ENCODE assay signal across 19 cellular contexts in the genomic region with DNA sequence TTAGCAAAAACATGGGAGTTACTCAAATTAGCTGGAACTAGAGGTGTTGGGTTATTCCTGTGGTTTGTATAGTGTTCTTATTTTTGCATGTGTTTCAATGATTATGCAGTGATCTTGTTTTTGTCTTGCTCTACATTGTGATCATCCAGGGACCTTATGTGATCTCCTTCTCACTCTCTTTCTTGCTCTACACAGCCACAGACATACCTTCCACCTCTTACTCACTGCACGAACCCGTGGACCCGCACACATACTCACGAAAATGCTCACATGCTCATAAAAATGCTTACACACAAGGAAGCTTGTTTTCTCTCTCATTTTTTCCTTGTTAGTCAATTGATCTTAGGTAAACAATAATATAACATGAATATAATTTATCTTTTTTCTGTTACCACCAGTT.
DNase-seq lines count a peak whose midpoint lies in the region; ATAC-seq and TF ChIP-seq lines count a peak whose summit lies in the region.
"Had no signal": no experiment of that assay in that cellular context is flagged by ENCODE, and none has a peak within 500 bp of the region (broad histone marks: within the 10 kb centered on the region; RNA-seq: fewer than 3 reads in every experiment).

No MANE protein-coding gene starts in this region.

- H3K4me1 ChIP-seq in mucosa of descending colon (ENCODE audit: low read depth): no peaks in the 10 kb centered on the region
- no peaks in the 10 kb centered on the region for H3K4me1 ChIP-seq in colonic mucosa

- no peak overlapping the region for H3K27ac ChIP-seq in colonic mucosa
- H3K27ac ChIP-seq: C4-2B, tibial artery, WERI-Rb-1 had no signal

- no peaks in the 10 kb centered on the region for H3K36me3 ChIP-seq in mucosa of descending colon (ENCODE audit: low read depth)
- H3K36me3 ChIP-seq in colonic mucosa: no peaks in the 10 kb centered on the region
- H3K36me3 ChIP-seq: tibial artery, WERI-Rb-1 had no signal

- peak; percentile 69 for DNase-seq in G401 (ENCODE audit: low spot score)
- DNase-seq in M059J (ENCODE audit: low read depth): peak; percentile 32
- DNase-seq in cerebellar cortex (ENCODE audit: low spot score): peak; percentile 61
- no peak for DNase-seq in mucosa of descending colon
- DNase-seq in colonic mucosa: no peak
- DNase-seq in NCI-H446 (lab: John Stamatoyannopoulos, UW): no peak
- DNase-seq: activated CD8-positive, alpha-beta memory T cell treated with anti-CD3 and anti-CD28 coated beads, Interleukin-2, amount 10 ng/mL, durations not matched to agents 7 days and 5 days; activated gamma-delta T cell; KBM-7; left ventricle myocardium superior; NCI-H1105; NCI-H2227 treated with DMSO at 0.1 percent for 48 hours; NK-92 treated with Interleukin-12 subunit alpha and Interleukin-12 subunit beta, amount 100 ng/mL, for 24 hours; stimulated activated naive B cell treated with anti-CD40 and anti-IgM and Interleukin-4, amounts not matched to agents 10 μg/mL and 1 μg/mL and 100 μg/mL, for 72 hours; SW 1271; tibial artery; WERI-Rb-1 had no signal

- in situ Hi-C loops in G401 (cut with HindIII; ENCODE audit: low sequenced_read_pairs): no loop called here

- TF ChIP-seq CTCF in mucosa of descending colon (IDR thresholded peaks at IDR 0.05) (no peak), colonic mucosa (IDR thresholded peaks at IDR 0.05) (no peak)

- H3K4me3 ChIP-seq in mucosa of descending colon (no peak overlapping the region), colonic mucosa (no peak overlapping the region)
- H3K4me3 ChIP-seq: tibial artery had no signal

- H3K9ac ChIP-seq in colonic mucosa (ENCODE audit: low read depth in 2 of 2, low read length in 2 of 2): no peak overlapping the region

- intact Hi-C loops in mucosa of descending colon (cut with DNase I, micrococcal nuclease): no loop called here
- intact Hi-C loops in colonic mucosa (cut with DNase I): no loop called here

- ATAC-seq in mucosa of descending colon (peak; percentile 57), HG03039 (IDR thresholded peaks at IDR 0.05; ENCODE audit: unreplicated experiment) (no peak)
- ATAC-seq: activated CD8-positive, alpha-beta memory T cell treated with anti-CD3 and anti-CD28 coated beads, Interleukin-2, amount 10 ng/mL, durations not matched to agents 7 days and 5 days; left ventricle myocardium superior; stimulated activated naive B cell treated with anti-CD40 and anti-IgM and Interleukin-4, amounts not matched to agents 10 μg/mL and 1 μg/mL and 100 μg/mL, for 72 hours had no signal

- H3K9me3 ChIP-seq in mucosa of descending colon (no peaks in the 10 kb centered on the region), colonic mucosa (no peaks in the 10 kb centered on the region)
- H3K9me3 ChIP-seq: tibial artery had no signal

- no peaks in the 10 kb centered on the region for H3K27me3 ChIP-seq in colonic mucosa
- H3K27me3 ChIP-seq: tibial artery had no signal

Comparison
In these comparisons a context has a peak if more than half of its experiments do, and no peak if none do; other contexts are left out.
1. DNase-seq: peak in G401 (single experiment), M059J (single experiment) and cerebellar cortex (single experiment); none in mucosa of descending colon (0 of 3), colonic mucosa (single experiment) and NCI-H446 (0 of 2).